Comparison of ENCODE assay signal across 8 cellular contexts in genomic region chr12:55715833-55716581, GRCh38. TPM values are rescaled to one million over a fixed set of nuclear protein-coding genes. Genes with fewer than 3 reads are reported as not detected.
DNase-seq lines count a peak whose midpoint lies in the region; ATAC-seq and TF ChIP-seq lines count a peak whose summit lies in the region.

TSS of gene BLOC1S1 (plus strand) at chr12:55716046. CDS start at chr12:55716052, 6 bp downstream.

- peak within 1 kb of the TSS; percentile 87 to 97 (median 93) for H3K27ac Mint-ChIP-seq in CD14-positive monocyte
- H3K27ac Mint-ChIP-seq in dendritic cell treated with granulocyte-macrophage colony-stimulating factor and Interleukin-4, amounts not matched to agents 40 ng/mL and 50 ng/mL, for 4 days = peak within 1 kb of the TSS; percentile 87

- peaks cover 0 to 17% of the 10 kb centered on the region in 2 donors for H3K36me3 ChIP-seq in left lung

- peaks cover 23 to 26% of the 10 kb centered on the region in 2 donors for H3K36me3 Mint-ChIP-seq in CD14-positive monocyte
- H3K36me3 Mint-ChIP-seq in dendritic cell treated with granulocyte-macrophage colony-stimulating factor and Interleukin-4, amounts not matched to agents 40 ng/mL and 50 ng/mL, for 4 days (ENCODE audit: low read depth) = peaks cover 32% of the 10 kb centered on the region

- TF ChIP-seq CTCF in CD14-positive monocyte (IDR thresholded peaks at IDR 0.05) (no peak), left lung (IDR thresholded peaks at IDR 0.05) (no peak)

- H3K4me3 ChIP-seq in left lung = peak within 1 kb of the TSS; percentile 48 to 94

- DNase-seq in CD14-positive monocyte (ENCODE audit: low spot score) (peak; percentile 85), NCI-H748 treated with DMSO at 0.1 percent for 48 hours (lab: John Stamatoyannopoulos, UW) (peak; percentile 84), left lung (peak; percentile 92 to 97)
- DNase-seq in activated CD4-positive, alpha-beta T cell treated with anti-CD3 and anti-CD28 coated beads, Interleukin-2, amount 50 U/mL, for 24 hours (ENCODE audit: low read depth in 1 of 2, low spot score in 1 of 2) = peak; percentile 90 to 91
- DNase-seq in stimulated activated CD4-positive, alpha-beta T cell treated with anti-CD3 and anti-CD28 coated beads, Interleukin-2, amount 100 ng/mL, for 48 hours = peak; percentile 94 to 97

- peak within 1 kb of the TSS; percentile 88 to 94 for H3K4me3 Mint-ChIP-seq in CD14-positive monocyte
- H3K4me3 Mint-ChIP-seq in dendritic cell treated with granulocyte-macrophage colony-stimulating factor and Interleukin-4, amounts not matched to agents 40 ng/mL and 50 ng/mL, for 4 days = peak within 1 kb of the TSS; percentile 87

- intact Hi-C loops in CD14-positive monocyte (cut with micrococcal nuclease) = loop anchor here in 1 of 2 donors (5.0 kb wide), 1 partner anchor 34 kb away; a partner anchor contains a TSS
- intact Hi-C loops in dendritic cell treated with granulocyte-macrophage colony-stimulating factor and Interleukin-4, amounts not matched to agents 40 ng/mL and 50 ng/mL, for 4 days (cut with micrococcal nuclease) = no loop called here
- intact Hi-C loops in left lung (cut with DNase I) = no loop called here

- H3K4me1 Mint-ChIP-seq in CD14-positive monocyte = peaks cover 50% of the 10 kb centered on the region
- peaks cover 49% of the 10 kb centered on the region for H3K4me1 Mint-ChIP-seq in dendritic cell treated with granulocyte-macrophage colony-stimulating factor and Interleukin-4, amounts not matched to agents 40 ng/mL and 50 ng/mL, for 4 days (ENCODE audit: low read depth)

- H3K4me1 ChIP-seq in left lung = peaks cover 27 to 55% of the 10 kb centered on the region in 2 donors

- H3K27me3 ChIP-seq in left lung = no peaks in the 10 kb centered on the region

- ATAC-seq in GM19395 (IDR thresholded peaks at IDR 0.05; ENCODE audit: unreplicated experiment) (peak; percentile 89), HG03558 (IDR thresholded peaks at IDR 0.05; ENCODE audit: extremely low read depth, unreplicated experiment) (peak; percentile 76), left lung (peak; percentile 91)

- H3K9me3 ChIP-seq in left lung = no peaks in the 10 kb centered on the region

- H3K27me3 Mint-ChIP-seq in CD14-positive monocyte (ENCODE audit: low read depth in 3 of 3) = peaks cover 11 to 21% (median 19%) of the 10 kb centered on the region in 3 donors
- H3K27me3 Mint-ChIP-seq in dendritic cell treated with granulocyte-macrophage colony-stimulating factor and Interleukin-4, amounts not matched to agents 40 ng/mL and 50 ng/mL, for 4 days = peaks cover 17% of the 10 kb centered on the region

- peak within 1 kb of the TSS; percentile 88 to 98 for H3K27ac ChIP-seq in left lung

- H3K9me3 Mint-ChIP-seq in CD14-positive monocyte = no peaks in the 10 kb centered on the region
- no peaks in the 10 kb centered on the region for H3K9me3 Mint-ChIP-seq in dendritic cell treated with granulocyte-macrophage colony-stimulating factor and Interleukin-4, amounts not matched to agents 40 ng/mL and 50 ng/mL, for 4 days

RNA-seq across cellular contexts. Expression of gene BLOC1S1, which starts in this region (rescaled TPM):
- polyA plus RNA-seq in CD14-positive monocyte = 100 to 1,000 TPM; 222 to 223 TPM
- 100 to 1,000 TPM; 114 to 123 TPM for total RNA-seq in left lung

Comparison
In these comparisons a context has a peak if more than half of its experiments do, and no peak if none do; other contexts are left out.
1. Peak in every context shown above with its lines: DNase-seq, ATAC-seq, H3K4me3 ChIP-seq and H3K27ac ChIP-seq.